Comparison of ENCODE assay signal across 17 cellular contexts in the genomic region with DNA sequence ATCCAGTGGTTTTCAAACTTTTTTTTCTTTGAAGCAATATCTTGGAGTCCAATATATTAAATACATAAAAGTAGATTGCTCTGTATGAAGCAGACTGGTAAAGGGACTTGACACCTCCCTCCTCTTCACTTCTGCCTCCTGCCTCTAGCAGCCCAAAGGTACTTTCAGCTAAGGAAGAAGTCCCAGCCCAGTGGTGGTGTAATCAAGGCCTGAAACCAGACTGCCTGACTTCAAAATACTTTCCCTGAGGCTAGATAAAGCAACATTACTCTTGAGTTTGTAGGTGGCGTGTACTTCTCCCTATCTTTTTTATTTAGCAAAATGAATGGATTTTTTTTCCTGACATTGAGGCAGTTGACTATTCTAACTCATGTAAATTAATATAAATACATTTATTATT.
"Had no signal": no experiment of that assay in that cellular context is flagged by ENCODE, and none has a peak within 500 bp of the region (broad histone marks: within the 10 kb centered on the region; RNA-seq: fewer than 3 reads in every experiment).

No MANE protein-coding gene starts in this region.

- H3K27me3 ChIP-seq: esophagus muscularis mucosa, gastroesophageal sphincter, sigmoid colon, upper lobe of left lung had no signal

- H3K79me2 ChIP-seq: parathyroid adenoma had no signal

- H3K27ac ChIP-seq: epithelial cell of prostate, esophagus muscularis mucosa, gastroesophageal sphincter, left ventricle myocardium inferior, lower lobe of right lung, parathyroid adenoma, skin epidermis, upper lobe of left lung had no signal

- FAIRE-seq: endometrium, keratinocyte had no signal

- DNase-seq: central memory CD4-positive, alpha-beta T cell; cortex of kidney; effector memory CD4-positive, alpha-beta T cell; foreskin fibroblast; immature natural killer cell; left ventricle myocardium inferior; lower lobe of right lung; sigmoid colon; stimulated activated naive CD4-positive, alpha-beta T cell treated with Interleukin-2 at 50 U/mL for 16 hours; upper lobe of left lung had no signal

- H3K4me3 ChIP-seq: esophagus muscularis mucosa, gastroesophageal sphincter, left ventricle myocardium inferior, lower lobe of right lung, sigmoid colon, skin epidermis, upper lobe of left lung had no signal

- H3K9ac ChIP-seq: parathyroid adenoma had no signal

- H3K4me1 ChIP-seq: esophagus muscularis mucosa, gastroesophageal sphincter, sigmoid colon had no signal

- H3K9me3 ChIP-seq: esophagus muscularis mucosa, gastroesophageal sphincter, left ventricle myocardium inferior, lower lobe of right lung, sigmoid colon, upper lobe of left lung had no signal

- H2AFZ ChIP-seq: parathyroid adenoma had no signal
